Comparison of ENCODE assay signal across 28 cellular contexts in the genomic region with DNA sequence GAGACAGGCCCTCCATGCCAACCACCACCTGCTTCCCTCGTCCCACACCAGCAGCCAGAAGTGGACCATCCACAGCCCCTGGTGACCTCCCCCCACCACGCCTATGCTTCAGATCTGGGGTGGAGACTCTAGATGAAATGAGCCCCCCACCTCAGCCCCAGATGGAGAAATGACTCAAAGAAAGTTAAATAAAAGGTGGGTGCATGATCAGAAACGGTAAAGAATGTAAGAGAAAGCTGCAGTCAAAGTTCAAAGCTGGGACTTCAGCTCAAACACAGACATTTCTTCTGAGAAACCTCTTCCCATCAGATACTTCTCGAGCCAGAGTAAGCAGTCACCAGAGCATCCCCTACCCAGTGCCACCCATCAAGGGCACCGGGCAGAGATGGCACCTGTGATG. TPM values are rescaled to one million over a fixed set of nuclear protein-coding genes. Genes with fewer than 3 reads are reported as not detected.
A peak's percentile ranks its signal among the peaks of the same experiment; 100 is the strongest.
DNase-seq lines count a peak whose midpoint lies in the region; ATAC-seq and TF ChIP-seq lines count a peak whose summit lies in the region.
"Had no signal": no experiment of that assay in that cellular context is flagged by ENCODE, and none has a peak within 500 bp of the region (broad histone marks: within the 10 kb centered on the region; RNA-seq: fewer than 3 reads in every experiment).

No MANE protein-coding gene starts in this region.

- H3K9ac ChIP-seq in endodermal cell (ENCODE audit: extremely low read depth, low read length, poor library complexity, severe bottlenecking), result no peak overlapping the region
- H3K9ac ChIP-seq: BLaER1 had no signal

- H3K36me3 ChIP-seq in endodermal cell (ENCODE audit: control insufficient read depth, insufficient read depth, low read length) (no peaks in the 10 kb centered on the region), lung (ENCODE audit: control insufficient read depth in 2 of 2, insufficient read depth in 2 of 2, low read length in 2 of 2) (no peaks in the 10 kb centered on the region), osteoblast (ENCODE audit: insufficient read depth, low read length) (no peaks in the 10 kb centered on the region)
- H3K36me3 ChIP-seq: BE2C, BLaER1 had no signal

- no peak overlapping the region for H2AFZ ChIP-seq in osteoblast (ENCODE audit: low read length)

- no peaks in the 10 kb centered on the region for H3K27me3 ChIP-seq in endodermal cell (ENCODE audit: control insufficient read depth, insufficient read depth, low read length, poor library complexity, severe bottlenecking)
- no peaks in the 10 kb centered on the region for H3K27me3 ChIP-seq in lung (ENCODE audit: control insufficient read depth, insufficient read depth)
- H3K27me3 ChIP-seq in osteoblast (ENCODE audit: insufficient read depth, low read length), result no peaks in the 10 kb centered on the region
- H3K27me3 ChIP-seq: BE2C, BLaER1 had no signal

- no peaks in the 10 kb centered on the region for H3K4me1 ChIP-seq in endodermal cell (ENCODE audit: control insufficient read depth, insufficient read depth, low read length)
- no peaks in the 10 kb centered on the region for H3K4me1 ChIP-seq in lung (ENCODE audit: control insufficient read depth in 2 of 2, insufficient read depth in 2 of 2, low read length in 2 of 2)
- no peaks in the 10 kb centered on the region for H3K4me1 ChIP-seq in osteoblast (ENCODE audit: insufficient read depth, low read length)
- H3K4me1 ChIP-seq: BE2C, BLaER1 had no signal

- no peaks in the 10 kb centered on the region for H3K9me3 Mint-ChIP-seq in endodermal cell
- peaks cover 3% of the 10 kb centered on the region for H3K9me3 Mint-ChIP-seq in Calu3 (ENCODE audit: low read depth, unreplicated experiment)

- H3K36me3 Mint-ChIP-seq in endodermal cell (ENCODE audit: low read depth) (no peaks in the 10 kb centered on the region), Calu3 (ENCODE audit: insufficient read depth, unreplicated experiment) (no peaks in the 10 kb centered on the region)
- H3K36me3 Mint-ChIP-seq: CD14-positive monocyte; CD4-positive, alpha-beta memory T cell; CD4-positive, CD25-positive, alpha-beta regulatory T cell had no signal

- no peak overlapping the region for H3K4me2 ChIP-seq in osteoblast (ENCODE audit: insufficient read depth, low read length)
- H3K4me2 ChIP-seq: BLaER1 had no signal

- H3K4me3 Mint-ChIP-seq in endodermal cell (no peak overlapping the region), Calu3 (ENCODE audit: low read depth, unreplicated experiment) (no peak overlapping the region)
- H3K4me3 Mint-ChIP-seq: CD4-positive, alpha-beta memory T cell; CD4-positive, CD25-positive, alpha-beta regulatory T cell; CD8-positive, alpha-beta memory T cell had no signal

- CTCF ChIA-PET in Calu3 (lab: Charles Lee), result no interaction called here

- no peak for TF ChIP-seq CTCF in endodermal cell (conservative IDR thresholded peaks at IDR 0.05)
- TF ChIP-seq CTCF in lung (IDR thresholded peaks at IDR 0.05; ENCODE audit: control extremely low read depth, extremely low read depth), result no peak
- TF ChIP-seq CTCF in osteoblast (IDR thresholded peaks at IDR 0.05; ENCODE audit: extremely low read depth, low read depth, low read length), result no peak
- TF ChIP-seq CTCF in Calu3 (IDR thresholded peaks at IDR 0.05; ENCODE audit: unreplicated experiment), result no peak

- H3K4me3 ChIP-seq in endodermal cell (ENCODE audit: low read length) (no peak overlapping the region), lung (no peak overlapping the region), osteoblast (ENCODE audit: insufficient read depth, low read length) (no peak overlapping the region)
- H3K4me3 ChIP-seq: BLaER1, GM12878 had no signal

- intact Hi-C loops in Calu3 (cut with micrococcal nuclease; ENCODE audit: unreplicated experiment), result no loop called here

- H3K27me3 Mint-ChIP-seq in endodermal cell (ENCODE audit: insufficient read depth) (peaks cover 10% of the 10 kb centered on the region), Calu3 (ENCODE audit: unreplicated experiment) (peaks cover 7% of the 10 kb centered on the region)
- H3K27me3 Mint-ChIP-seq: CD4-positive, CD25-positive, alpha-beta regulatory T cell had no signal

- H3K79me2 ChIP-seq in osteoblast (ENCODE audit: insufficient read depth, low read length), result no peaks in the 10 kb centered on the region

- ATAC-seq in lung (ENCODE audit: insufficient read depth, low FRiP score) (no peak), GM18870 (IDR thresholded peaks at IDR 0.05; ENCODE audit: unreplicated experiment) (no peak), HG03175 (IDR thresholded peaks at IDR 0.05; ENCODE audit: unreplicated experiment) (no peak)
- ATAC-seq: GM12878 had no signal

- no peaks in the 10 kb centered on the region for H4K20me1 ChIP-seq in osteoblast (ENCODE audit: insufficient read depth, low read length)
- H4K20me1 ChIP-seq: BLaER1 had no signal

- 91 to 100% methylated on average over 3 to 5 of the region's 5 CpGs for WGBS in endodermal cell (ENCODE audit: insufficient coverage in 1 of 2, insufficient read length in 1 of 2), 2 experiments
- 74 to 84% methylated on average over 5 of the region's 5 CpGs for WGBS in lung, 2 donors

- no peaks in the 10 kb centered on the region for H3K9me3 ChIP-seq in endodermal cell (ENCODE audit: control insufficient read depth, low read length)
- no peaks in the 10 kb centered on the region for H3K9me3 ChIP-seq in lung (ENCODE audit: control insufficient read depth in 2 of 2, insufficient read depth in 1 of 2, low read length in 1 of 2)
- no peaks in the 10 kb centered on the region for H3K9me3 ChIP-seq in osteoblast (ENCODE audit: low read depth, low read length)
- H3K9me3 ChIP-seq: BE2C, BLaER1, Caco-2 had no signal

- H3K27ac Mint-ChIP-seq in endodermal cell (no peak overlapping the region), Calu3 (ENCODE audit: unreplicated experiment) (no peak overlapping the region)
- H3K27ac Mint-ChIP-seq: CD14-positive monocyte; CD4-positive, alpha-beta memory T cell; CD4-positive, CD25-positive, alpha-beta regulatory T cell had no signal

- DNase-seq in ecto neural progenitor cell (ENCODE audit: low spot score) (peak; percentile 37), endodermal cell (peak; percentile 15), lung (ENCODE audit: low spot score) (peak; percentile 10), osteoblast (ENCODE audit: insufficient read length, low spot score, missing footprints) (peak; percentile 79), Calu3 (no peak)
- DNase-seq: 8988T; ACHN; BE2C; C1 segment of cervical spinal cord; Caco-2; CD4-positive, alpha-beta memory T cell; CD4-positive, CD25-positive, alpha-beta regulatory T cell; CD8-positive, alpha-beta memory T cell; DMS 273 treated with DMSO at 0.1 percent for 48 hours; DMS53; DMS79; DND-41; EL; GDM1 had no signal

- H3K4me1 Mint-ChIP-seq in endodermal cell (no peaks in the 10 kb centered on the region), Calu3 (ENCODE audit: low read depth, unreplicated experiment) (no peaks in the 10 kb centered on the region)
- H3K4me1 Mint-ChIP-seq: CD14-positive monocyte; CD4-positive, alpha-beta memory T cell; CD4-positive, CD25-positive, alpha-beta regulatory T cell; CD8-positive, alpha-beta memory T cell had no signal

- no TSS peak for BruUV-seq in Calu3 (replicated peaks; lab: Mats Ljungman, UMichigan)

- H3K27ac ChIP-seq in endodermal cell (ENCODE audit: low read depth, low read length), result no peak overlapping the region
- H3K27ac ChIP-seq in lung (ENCODE audit: low read depth in 1 of 2, low read length in 1 of 2), result no peak overlapping the region
- no peak overlapping the region for H3K27ac ChIP-seq in osteoblast (ENCODE audit: low read depth, low read length)
- H3K27ac ChIP-seq: BLaER1 had no signal

RNA-seq across cellular contexts. Expression of a gene that starts 43.1 kb away (rescaled TPM):
- total RNA-seq in endodermal cell, result not detected
- not detected for polyA plus RNA-seq in endodermal cell (2013, experiment 1 of 2)
- not detected for polyA plus RNA-seq in endodermal cell (2013, experiment 2 of 2)
- not detected for total RNA-seq in lung
- not detected for polyA plus RNA-seq in lung
- total RNA-seq in osteoblast, result not detected in 2 replicates
- total RNA-seq in Calu3 (2022), result not detected in 2 replicates
- total RNA-seq: A673; Caco-2; CD4-positive, alpha-beta memory T cell; CD4-positive, CD25-positive, alpha-beta regulatory T cell; CD8-positive, alpha-beta memory T cell; Daoy; G401; GM12878 had no signal
- polyA plus RNA-seq: AG04450; CD14-positive monocyte; CD4-positive, alpha-beta memory T cell; CD4-positive, CD25-positive, alpha-beta regulatory T cell; CD8-positive, alpha-beta memory T cell; GM12878 had no signal
